9 cellular contexts compared by ENCODE assay signal in the genomic region with DNA sequence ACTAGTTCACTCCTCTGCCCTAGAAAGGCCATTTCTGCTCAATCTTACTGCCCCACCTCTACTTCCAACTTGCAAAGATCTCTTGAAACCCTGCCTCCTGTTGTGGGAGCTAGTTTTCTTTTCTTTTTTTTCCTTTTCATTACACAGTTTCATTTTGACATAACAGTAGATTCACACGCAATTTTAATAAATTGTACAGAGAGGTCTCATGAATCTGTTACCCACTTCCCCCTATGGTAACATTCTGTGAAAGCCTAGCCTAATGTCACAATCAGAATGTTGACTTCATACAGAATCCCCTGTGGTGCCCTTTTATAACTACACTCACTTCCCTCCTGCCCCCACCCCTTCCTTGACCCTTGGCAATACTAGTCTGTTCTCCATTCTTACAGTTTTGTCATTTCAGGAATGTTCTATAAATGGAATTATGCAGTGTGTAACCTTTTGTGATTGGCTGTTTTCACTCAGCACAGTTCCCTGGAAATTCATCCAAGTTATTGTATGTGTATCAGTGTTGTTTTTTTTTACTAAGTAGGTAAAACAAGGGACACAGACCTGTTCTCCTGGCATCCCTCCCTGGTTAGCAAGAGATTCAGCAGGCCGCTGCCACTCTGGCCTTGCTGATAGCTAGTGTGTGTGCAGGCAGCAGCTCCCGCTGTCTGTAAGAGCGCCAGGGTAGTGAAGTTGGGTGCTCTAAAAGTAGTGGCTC. TPM values are rescaled to one million over a fixed set of nuclear protein-coding genes. Genes with fewer than 3 reads are reported as not detected.
DNase-seq lines count a peak whose midpoint lies in the region; ATAC-seq lines count a peak whose summit lies in the region.
"Had no signal": no experiment of that assay in that cellular context is flagged by ENCODE, and none has a peak within 500 bp of the region (broad histone marks: within the 10 kb centered on the region; RNA-seq: fewer than 3 reads in every experiment).

No MANE protein-coding gene starts in this region.

- H3K4me1 Mint-ChIP-seq in activated CD4-positive, alpha-beta memory T cell treated with anti-CD3 and anti-CD28 coated beads for 36 hours (ENCODE audit: low read depth): peaks cover 21% of the 10 kb centered on the region

- H3K27me3 ChIP-seq in stomach smooth muscle (ENCODE audit: control insufficient read depth in 1 of 2, insufficient read depth in 2 of 2, low read length in 2 of 2): no peaks in the 10 kb centered on the region

- no peaks in the 10 kb centered on the region for H3K36me3 ChIP-seq in stomach smooth muscle (ENCODE audit: control insufficient read depth in 2 of 2, insufficient read depth in 2 of 2, low read length in 2 of 2)

- ATAC-seq in GM19035 (IDR thresholded peaks at IDR 0.05; ENCODE audit: unreplicated experiment) (peak; percentile 49), left ventricle myocardium superior (peak; percentile 74)

- H3K9ac ChIP-seq in stomach smooth muscle (ENCODE audit: low read length in 2 of 2): peak overlapping the region; percentile 51 to 54

- peak overlapping the region; percentile 17 for H3K4me3 Mint-ChIP-seq in activated CD4-positive, alpha-beta memory T cell treated with anti-CD3 and anti-CD28 coated beads for 36 hours

- no peaks in the 10 kb centered on the region for H3K9me3 Mint-ChIP-seq in activated CD4-positive, alpha-beta memory T cell treated with anti-CD3 and anti-CD28 coated beads for 36 hours

- H3K27ac Mint-ChIP-seq in activated CD4-positive, alpha-beta memory T cell treated with anti-CD3 and anti-CD28 coated beads for 36 hours: peak overlapping the region; percentile 74

- H3K27ac ChIP-seq in stomach smooth muscle (ENCODE audit: low read length): peak overlapping the region; percentile 90

- peaks cover 66% of the 10 kb centered on the region for H3K4me1 ChIP-seq in stomach smooth muscle (ENCODE audit: control insufficient read depth, insufficient read depth, low read length)

- H3K9me3 ChIP-seq in stomach smooth muscle (ENCODE audit: control insufficient read depth in 2 of 2, low read length in 2 of 2): no peaks in the 10 kb centered on the region

- peaks cover 7% of the 10 kb centered on the region for H3K27me3 Mint-ChIP-seq in activated CD4-positive, alpha-beta memory T cell treated with anti-CD3 and anti-CD28 coated beads for 36 hours

- intact Hi-C loops in activated CD4-positive, alpha-beta memory T cell treated with anti-CD3 and anti-CD28 coated beads for 36 hours (cut with micrococcal nuclease): loop anchor here (1.0 kb wide), 2 partner anchors 11 to 52 kb away; no protein-coding TSS in a partner anchor
- intact Hi-C loops in left ventricle myocardium superior (cut with micrococcal nuclease): no loop called here

- POLR2A ChIA-PET in activated CD4-positive, alpha-beta memory T cell treated with anti-CD3 and anti-CD28 coated beads for 36 hours (lab: Charles Lee): interaction anchor here (0.9 kb wide), 1 partner anchor 45 kb away, joined by 3 read pairs; no protein-coding TSS in a partner anchor

- H3K4me3 ChIP-seq in stomach smooth muscle (ENCODE audit: low read length in 2 of 2): peak overlapping the region; percentile 12 to 47

- peak; percentile 47 for DNase-seq in activated CD4-positive, alpha-beta memory T cell treated with anti-CD3 and anti-CD28 coated beads for 36 hours
- peak; percentile 74 for DNase-seq in left ventricle myocardium superior
- DNase-seq in kidney tubule cell (ENCODE audit: low spot score): no peak
- DNase-seq in LoVo (ENCODE audit: low spot score): no peak
- DNase-seq in Kasumi-1 (lab: John Stamatoyannopoulos, UW): no peak
- no peak for DNase-seq in globus pallidus (ENCODE audit: low spot score)
- DNase-seq: NCI-H1930 had no signal

- no peaks in the 10 kb centered on the region for H3K36me3 Mint-ChIP-seq in activated CD4-positive, alpha-beta memory T cell treated with anti-CD3 and anti-CD28 coated beads for 36 hours

- CTCF ChIA-PET in activated CD4-positive, alpha-beta memory T cell treated with anti-CD3 and anti-CD28 coated beads for 36 hours (lab: Charles Lee): interaction anchor here (0.6 to 3.5 kb wide), 10 partner anchors 9 to 1418 kb away, joined by 3 to 28 read pairs (median 3); no protein-coding TSS in a partner anchor

RNA-seq across cellular contexts. Expression of a gene that starts 21.5 kb away (rescaled TPM):
- under 1 TPM; 0.19 to 0.31 TPM for total RNA-seq in activated CD4-positive, alpha-beta memory T cell treated with anti-CD3 and anti-CD28 coated beads for 36 hours
- total RNA-seq in left ventricle myocardium superior: 18.5 TPM

Comparison
In these comparisons a context has a peak if more than half of its experiments do, and no peak if none do; other contexts are left out.
1. DNase-seq: peak in activated CD4-positive, alpha-beta memory T cell treated with anti-CD3 and anti-CD28 coated beads for 36 hours (single experiment) and left ventricle myocardium superior (single experiment); none in kidney tubule cell (single experiment), LoVo (single experiment), Kasumi-1 (0 of 2) and globus pallidus (single experiment).
2. RNA of a gene that starts 21.5 kb away (total RNA-seq): 18.5 TPM in left ventricle myocardium superior (single experiment); 0.19 to 0.31 TPM in activated CD4-positive, alpha-beta memory T cell treated with anti-CD3 and anti-CD28 coated beads for 36 hours; every median in the first group is over 10 times any median in the second.